ENCODE assay signal across 1 cellular context in the genomic region with DNA sequence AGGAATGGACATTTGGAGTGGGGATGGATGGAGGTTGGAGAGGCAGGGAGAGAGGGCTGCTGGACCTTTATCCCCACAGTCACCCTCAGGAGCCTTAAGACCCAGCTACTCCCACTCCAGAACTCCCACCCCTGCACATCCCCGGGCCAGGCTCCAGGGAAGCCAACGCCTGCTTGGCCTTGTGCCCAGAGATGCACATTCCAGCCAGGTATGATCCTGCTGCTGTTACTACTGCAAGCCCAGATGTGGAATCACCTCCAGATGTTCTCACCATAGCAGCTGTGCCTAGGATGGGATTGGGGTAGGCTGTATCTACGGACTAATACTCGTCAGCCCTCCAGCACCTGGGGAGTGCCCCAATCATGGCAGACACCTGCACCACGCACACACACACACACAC.
TF ChIP-seq lines count a peak whose summit lies in the region.

No MANE protein-coding gene starts in this region.

TF ChIP-seq in SK-N-SH treated with all-trans-retinoic acid at 6 μM for 48 hours, 23 proteins besides CTCF, POLR2A, EP300 and RAD21 (continued from another document):
- TF ChIP-seq PATZ1 (CRISPR knock-in tag; IDR thresholded peaks at IDR 0.05; ENCODE audit: borderline replicate concordance) (no peak), ZNF565 (CRISPR knock-in tag; conservative IDR thresholded peaks at IDR 0.05; ENCODE audit: low read depth) (no peak), ARNTL (CRISPR knock-in tag; IDR thresholded peaks at IDR 0.05; ENCODE audit: borderline replicate concordance, low read depth) (no peak), RARB (CRISPR knock-in tag; IDR thresholded peaks at IDR 0.05) (no peak), ZNF8 (CRISPR knock-in tag; IDR thresholded peaks at IDR 0.05) (no peak), ZFP3 (CRISPR knock-in tag; IDR thresholded peaks at IDR 0.05) (no peak), TOX (CRISPR knock-in tag; IDR thresholded peaks at IDR 0.05; ENCODE audit: borderline replicate concordance) (no peak), GLIS3 (CRISPR knock-in tag; IDR thresholded peaks at IDR 0.05) (no peak), TCF4 (CRISPR knock-in tag; IDR thresholded peaks at IDR 0.05; ENCODE audit: borderline replicate concordance) (no peak), SNAI2 (CRISPR knock-in tag; IDR thresholded peaks at IDR 0.05) (no peak), TSHZ2 (CRISPR knock-in tag; IDR thresholded peaks at IDR 0.05) (no peak), PPARA (CRISPR knock-in tag; IDR thresholded peaks at IDR 0.05; ENCODE audit: borderline replicate concordance) (no peak), ZC3H10 (CRISPR knock-in tag; IDR thresholded peaks at IDR 0.05) (no peak)
- TF ChIP-seq, protein P1, sequence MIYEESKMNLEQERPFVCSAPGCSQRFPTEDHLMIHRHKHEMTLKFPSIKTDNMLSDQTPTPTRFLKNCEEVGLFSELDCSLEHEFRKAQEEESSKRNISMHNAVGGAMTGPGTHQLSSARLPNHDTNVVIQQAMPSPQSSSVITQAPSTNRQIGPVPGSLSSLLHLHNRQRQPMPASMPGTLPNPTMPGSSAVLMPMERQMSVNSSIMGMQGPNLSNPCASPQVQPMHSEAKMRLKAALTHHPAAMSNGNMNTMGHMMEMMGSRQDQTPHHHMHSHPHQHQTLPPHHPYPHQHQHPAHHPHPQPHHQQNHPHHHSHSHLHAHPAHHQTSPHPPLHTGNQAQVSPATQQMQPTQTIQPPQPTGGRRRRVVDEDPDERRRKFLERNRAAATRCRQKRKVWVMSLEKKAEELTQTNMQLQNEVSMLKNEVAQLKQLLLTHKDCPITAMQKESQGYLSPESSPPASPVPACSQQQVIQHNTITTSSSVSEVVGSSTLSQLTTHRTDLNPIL (CRISPR knock-in tag; IDR thresholded peaks at IDR 0.05; ENCODE audit: low read depth): no peak
